16 cellular contexts compared by ENCODE assay signal in genomic region chr22:33710326-33710725, GRCh38.
DNase-seq lines count a peak whose midpoint lies in the region; ATAC-seq and TF ChIP-seq lines count a peak whose summit lies in the region.
"Had no signal": no experiment of that assay in that cellular context is flagged by ENCODE, and none has a peak within 500 bp of the region (broad histone marks: within the 10 kb centered on the region; RNA-seq: fewer than 3 reads in every experiment).

No MANE protein-coding gene starts in this region.

- H3K36me3 ChIP-seq in iPS-20b (ENCODE audit: insufficient read depth, low read depth, low read length) = peaks cover 5% of the 10 kb centered on the region
- H3K36me3 ChIP-seq in psoas muscle (ENCODE audit: insufficient read depth in 1 of 2, low read depth in 1 of 2) = no peaks in the 10 kb centered on the region
- H3K36me3 ChIP-seq: BE2C had no signal

- ATAC-seq in psoas muscle = peak; percentile 47 to 87 (median 80)
- no peak for ATAC-seq in HG02623 (IDR thresholded peaks at IDR 0.05; ENCODE audit: unreplicated experiment)
- ATAC-seq in GM21528 (IDR thresholded peaks at IDR 0.05; ENCODE audit: low FRiP score, unreplicated experiment) = no peak
- ATAC-seq in stimulated activated naive CD8-positive, alpha-beta T cell treated with anti-CD3 and anti-CD28 coated beads, Interleukin-15, Interleukin-2, amounts not matched to agents 100 U/mL and 50 U/mL, for 24 hours = no peak
- ATAC-seq: CD8-positive, alpha-beta T cell; HepG2 had no signal

- H3K9me3 ChIP-seq in iPS-20b (ENCODE audit: insufficient read depth, low read depth, low read length) (peaks cover 10% of the 10 kb centered on the region; the same call in 1 of the 2 replicates), psoas muscle (peaks cover 3% of the 10 kb centered on the region)
- H3K9me3 ChIP-seq: BE2C had no signal

- H3K4me3 ChIP-seq in iPS-20b (ENCODE audit: low read length) (0 out of 2 replicates have a peak overlapping the region, but pooled peaks have one; percentile 7), psoas muscle (no peak overlapping the region)
- H3K4me3 ChIP-seq: GM23248 had no signal

- H3K27me3 ChIP-seq in iPS-20b (ENCODE audit: insufficient read depth, low read length) (no peaks in the 10 kb centered on the region), psoas muscle (ENCODE audit: insufficient read depth in 3 of 3, low read length in 2 of 3) (no peaks in the 10 kb centered on the region)
- H3K27me3 ChIP-seq: BE2C had no signal

- WGBS in psoas muscle, 3 donors = 20 to 25% (median 25%) methylated on average over 1 of the region's 1 CpG

- no peak overlapping the region for H3K9ac ChIP-seq in iPS-20b (ENCODE audit: low read depth, low read length)
- H3K9ac ChIP-seq: GM23248 had no signal

- no peak for TF ChIP-seq CTCF in psoas muscle (IDR thresholded peaks at IDR 0.05)

- intact Hi-C loops in psoas muscle (cut with DNase I) = no loop called here

- H3K4me1 ChIP-seq in iPS-20b (ENCODE audit: insufficient read depth, low read length) = peaks cover 11% of the 10 kb centered on the region; the same call in 1 of the 2 replicates
- H3K4me1 ChIP-seq in psoas muscle = peaks cover 6% of the 10 kb centered on the region
- H3K4me1 ChIP-seq: BE2C had no signal

- H3K27ac ChIP-seq in iPS-20b (ENCODE audit: low read length) (no peak overlapping the region), psoas muscle (no peak overlapping the region)
- H3K27ac ChIP-seq: C4-2B, GM23248 had no signal

- DNase-seq in LHCN-M2 (ENCODE audit: low read depth) = peak; percentile 47
- DNase-seq in psoas muscle = no peak
- no peak for DNase-seq in NCI-H510A treated with DMSO at 0.1 percent for 48 hours (lab: John Stamatoyannopoulos, UW)
- no peak for DNase-seq in stimulated activated naive CD8-positive, alpha-beta T cell treated with anti-CD3 and anti-CD28 coated beads, Interleukin-15, Interleukin-2, amounts not matched to agents 100 U/mL and 50 U/mL, for 24 hours
- DNase-seq: BE2C; CD8-positive, alpha-beta T cell; COR-L47; DMS153; DMS79 treated with DMSO at 0.1 percent for 48 hours; GDM1; GM23248 had no signal

Comparison
In these comparisons a context has a peak if more than half of its experiments do, and no peak if none do; other contexts are left out.
1. ATAC-seq: peak in psoas muscle (4 of 4); none in HG02623 (single experiment), GM21528 (single experiment) and stimulated activated naive CD8-positive, alpha-beta T cell treated with anti-CD3 and anti-CD28 coated beads, Interleukin-15, Interleukin-2, amounts not matched to agents 100 U/mL and 50 U/mL, for 24 hours (single experiment).